9 cellular contexts compared by ENCODE assay signal in genomic region chr22:23845661-23846469, GRCh38. TPM values are rescaled to one million over a fixed set of nuclear protein-coding genes. Genes with fewer than 3 reads are reported as not detected.
DNase-seq lines count a peak whose midpoint lies in the region; ATAC-seq and TF ChIP-seq lines count a peak whose summit lies in the region.
"Had no signal": no experiment of that assay in that cellular context is flagged by ENCODE, and none has a peak within 500 bp of the region (broad histone marks: within the 10 kb centered on the region; RNA-seq: fewer than 3 reads in every experiment).

No MANE protein-coding gene starts in this region.

- ATAC-seq in GM18511 (IDR thresholded peaks at IDR 0.05; ENCODE audit: unreplicated experiment), result no peak
- ATAC-seq: activated CD4-positive, CD25-positive, alpha-beta regulatory T cell treated with anti-CD3 and anti-CD28 coated beads, Interleukin-2, amount 50 U/mL, for 24 hours; mucosa of descending colon had no signal

- TF ChIP-seq CTCF in fibroblast of the aortic adventitia (IDR thresholded peaks at IDR 0.05; ENCODE audit: insufficient read depth, low read length), result no peak

- H3K27ac ChIP-seq in skin epidermis, result peak overlapping the region in 14 of 21 experiments; percentile 0 to 77 (median 49)

- in situ Hi-C loops in G401 (cut with HindIII; ENCODE audit: low sequenced_read_pairs), result no loop called here

- no peak overlapping the region for H3K4me3 ChIP-seq in fibroblast of the aortic adventitia (ENCODE audit: low read depth, low read length)
- no peak overlapping the region for H3K4me3 ChIP-seq in skin epidermis
- H3K4me3 ChIP-seq: mucosa of descending colon had no signal

- DNase-seq in RPMI7951 (ENCODE audit: low read depth), result peak; percentile 46
- DNase-seq in fibroblast of the aortic adventitia (ENCODE audit: low read depth), result peak; percentile 5
- no peak for DNase-seq in DMS 273 treated with DMSO at 0.1 percent for 48 hours (lab: John Stamatoyannopoulos, UW)
- DNase-seq in G401 (ENCODE audit: low spot score), result no peak
- DNase-seq: Calu3 had no signal

RNA-seq across cellular contexts. Expression of gene DERL3, which starts 7.1 kb away (rescaled TPM):
- total RNA-seq in RPMI7951 (2014; rRNA removed; shearing (Covaris generic)), result 1.9 and 4.2 TPM in 2 replicates
- total RNA-seq in fibroblast of the aortic adventitia (ENCODE audit: low replicate concordance), result 0.36 TPM in 1 of 2 replicates, not detected in the other
- total RNA-seq in G401 (2014; rRNA removed; shearing (Covaris generic)), result not detected in 2 replicates

RNA-seq across cellular contexts. Expression of gene SLC2A11, which starts 11.8 kb away (rescaled TPM):
- total RNA-seq in RPMI7951 (2014; rRNA removed; shearing (Covaris generic)), result 32.1 and 39.5 TPM in 2 replicates
- 11.4 and 11.9 TPM in 2 replicates for total RNA-seq in fibroblast of the aortic adventitia (ENCODE audit: low replicate concordance)
- not detected in 2 replicates for total RNA-seq in G401 (2014; rRNA removed; shearing (Covaris generic))

RNA-seq across cellular contexts. Expression of gene MIF, which starts 48.3 kb away (rescaled TPM):
- 582 and 667 TPM in 2 replicates for total RNA-seq in RPMI7951 (2014; rRNA removed; shearing (Covaris generic))
- total RNA-seq in fibroblast of the aortic adventitia (ENCODE audit: low replicate concordance), result 27.3 and 160 TPM in 2 replicates
- not detected in 2 replicates for total RNA-seq in G401 (2014; rRNA removed; shearing (Covaris generic))

RNA-seq across cellular contexts. Expression of gene SMARCB1, which starts 59.1 kb away (rescaled TPM):
- total RNA-seq in RPMI7951 (2014; rRNA removed; shearing (Covaris generic)), result 72.3 and 77.3 TPM in 2 replicates
- 55.2 and 96.1 TPM in 2 replicates for total RNA-seq in fibroblast of the aortic adventitia (ENCODE audit: low replicate concordance)
- total RNA-seq in G401 (2014; rRNA removed; shearing (Covaris generic)), result not detected in 2 replicates

Comparison
In these comparisons a context has a peak if more than half of its experiments do, and no peak if none do; other contexts are left out.
1. DNase-seq: peak in RPMI7951 (single experiment) and fibroblast of the aortic adventitia (single experiment); none in DMS 273 treated with DMSO at 0.1 percent for 48 hours (single experiment) and G401 (single experiment).
2. RNA of gene SLC2A11, which starts 11.8 kb away (total RNA-seq): 32.1 to 39.5 TPM in RPMI7951 and 11.4 to 11.9 TPM in fibroblast of the aortic adventitia; not detected in G401; every median in the first group is over 10 times any median in the second.
3. RNA of gene MIF, which starts 48.3 kb away (total RNA-seq): 582 to 667 TPM in RPMI7951 and 27.3 to 160 TPM in fibroblast of the aortic adventitia; not detected in G401; every median in the first group is over 10 times any median in the second.